ENCODE assay signal across 18 cellular contexts in the genomic region with DNA sequence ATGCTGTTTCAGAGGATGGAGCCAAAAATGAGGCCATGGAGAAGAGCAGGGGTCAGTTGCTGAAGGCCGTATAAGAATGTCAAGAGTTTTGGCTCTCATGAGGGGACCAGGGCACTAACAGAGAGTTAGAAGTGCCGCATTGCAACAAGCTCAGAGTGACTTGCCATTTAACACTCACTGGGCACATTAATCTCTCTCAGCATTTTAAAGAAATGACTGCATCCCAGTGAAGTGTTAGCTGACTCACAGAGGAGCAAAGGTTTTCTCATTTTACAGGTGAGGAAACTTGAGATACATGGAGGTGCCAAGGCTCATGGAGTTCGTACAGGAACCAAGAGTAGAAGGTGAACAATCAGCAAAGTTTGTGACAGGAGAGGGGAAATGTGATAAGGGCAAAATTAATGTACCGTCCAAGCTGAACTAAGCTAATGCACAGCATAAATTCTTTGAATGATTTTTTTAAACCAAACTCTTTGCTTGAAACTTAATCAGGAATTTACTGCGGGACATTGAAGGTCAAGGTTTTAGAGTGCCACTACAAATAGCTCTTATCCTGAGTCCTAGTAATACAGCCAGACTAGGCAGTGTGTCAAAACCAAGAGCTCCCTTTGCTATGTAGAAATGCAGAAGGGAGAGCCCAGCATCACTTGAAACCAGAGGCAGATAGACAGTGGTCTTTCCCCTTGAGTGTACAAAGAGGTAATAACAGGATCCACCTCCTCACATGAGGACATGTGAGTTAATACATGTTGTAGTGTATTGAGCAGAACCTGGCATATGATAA.
"Had no signal": no experiment of that assay in that cellular context is flagged by ENCODE, and none has a peak within 500 bp of the region (broad histone marks: within the 10 kb centered on the region; RNA-seq: fewer than 3 reads in every experiment).

No MANE protein-coding gene starts in this region.

- H3K4me1 Mint-ChIP-seq: activated B cell treated with CpG ODN at 0.5 μM for 24 hours had no signal

- H3K36me3 Mint-ChIP-seq: activated CD4-positive, alpha-beta memory T cell treated with anti-CD3 and anti-CD28 coated beads for 36 hours; naive thymus-derived CD8-positive, alpha-beta T cell had no signal

- H3K36me3 ChIP-seq: adrenal gland, ovary, tibial artery had no signal

- H3K4me3 ChIP-seq: adrenal gland, ovary, tibial artery had no signal

- H3K9me3 ChIP-seq: adrenal gland, ovary, tibial artery had no signal

- ATAC-seq: activated naive CD4-positive, alpha-beta T cell treated with anti-CD3 and anti-CD28 coated beads, Interleukin-2, amount 50 U/mL, for 72 hours; effector memory CD8-positive, alpha-beta T cell; naive thymus-derived CD8-positive, alpha-beta T cell; stimulated activated naive CD8-positive, alpha-beta T cell treated with anti-CD3 and anti-CD28 coated beads, Interleukin-15, Interleukin-2, amounts not matched to agents 100 U/mL and 50 U/mL, for 24 hours had no signal

- H3K4me3 Mint-ChIP-seq: activated B cell treated with CpG ODN at 0.5 μM for 24 hours; activated CD4-positive, alpha-beta memory T cell treated with anti-CD3 and anti-CD28 coated beads for 36 hours; activated T-helper 1 cell treated with anti-CD3 and anti-CD28 coated beads, Interleukin-12 subunit alpha, Interleukin-12 subunit beta, Interleukin-2, Interleukin-4 antibody, amounts not matched to agents 30 ng/mL and 10 ng/mL and 1 ng/mL, durations not matched to agents 14 hours and 24 hours and 36 hours; effector memory CD8-positive, alpha-beta T cell; naive thymus-derived CD8-positive, alpha-beta T cell; T-helper 2 cell treated with Interferon-gamma antibody and Interleukin-4, amounts not matched to agents 5 μg/mL and 100 μg/mL, for 36 hours had no signal

- H3K27me3 ChIP-seq: adrenal gland, ovary had no signal

- H3K27ac ChIP-seq: ovary, tibial artery had no signal

- DNase-seq: activated B cell treated with CpG ODN at 0.5 μM for 24 hours; activated CD4-positive, alpha-beta memory T cell treated with anti-CD3 and anti-CD28 coated beads for 36 hours; activated CD4-positive, alpha-beta T cell treated with anti-CD3 and anti-CD28 coated beads for 4 hours; activated gamma-delta T cell treated with Interleukin-2 at 50 U/mL for 16 hours; activated T-cell treated with anti-CD3 and anti-CD28 coated beads for 4 hours; effector memory CD8-positive, alpha-beta T cell; foreskin fibroblast; hypothalamus; naive thymus-derived CD8-positive, alpha-beta T cell; ovary; stimulated activated CD4-positive, alpha-beta T cell treated with anti-CD3 and anti-CD28 coated beads, Interleukin-2, amount 100 ng/mL, for 24 hours; stimulated activated naive CD8-positive, alpha-beta T cell treated with anti-CD3 and anti-CD28 coated beads, Interleukin-15, Interleukin-2, amounts not matched to agents 100 U/mL and 50 U/mL, for 24 hours; substantia nigra; tibial artery had no signal

- H3K27ac Mint-ChIP-seq: activated B cell treated with CpG ODN at 0.5 μM for 24 hours; activated CD4-positive, alpha-beta memory T cell treated with anti-CD3 and anti-CD28 coated beads for 36 hours; activated naive CD4-positive, alpha-beta T cell treated with anti-CD3 and anti-CD28 coated beads, Interleukin-2, amount 50 U/mL, for 72 hours; activated T-helper 1 cell treated with anti-CD3 and anti-CD28 coated beads, Interleukin-12 subunit alpha, Interleukin-12 subunit beta, Interleukin-2, Interleukin-4 antibody, amounts not matched to agents 30 ng/mL and 10 ng/mL and 1 ng/mL, durations not matched to agents 14 hours and 24 hours and 36 hours; effector memory CD8-positive, alpha-beta T cell; naive thymus-derived CD8-positive, alpha-beta T cell; T-helper 2 cell treated with Interferon-gamma antibody and Interleukin-4, amounts not matched to agents 5 μg/mL and 100 μg/mL, for 36 hours had no signal

- H3K9me3 Mint-ChIP-seq: activated CD4-positive, alpha-beta memory T cell treated with anti-CD3 and anti-CD28 coated beads for 36 hours; effector memory CD8-positive, alpha-beta T cell; naive thymus-derived CD8-positive, alpha-beta T cell had no signal

- H3K4me1 ChIP-seq: tibial artery had no signal
